Comparison of ENCODE assay signal across 1 cellular context in the genomic region with DNA sequence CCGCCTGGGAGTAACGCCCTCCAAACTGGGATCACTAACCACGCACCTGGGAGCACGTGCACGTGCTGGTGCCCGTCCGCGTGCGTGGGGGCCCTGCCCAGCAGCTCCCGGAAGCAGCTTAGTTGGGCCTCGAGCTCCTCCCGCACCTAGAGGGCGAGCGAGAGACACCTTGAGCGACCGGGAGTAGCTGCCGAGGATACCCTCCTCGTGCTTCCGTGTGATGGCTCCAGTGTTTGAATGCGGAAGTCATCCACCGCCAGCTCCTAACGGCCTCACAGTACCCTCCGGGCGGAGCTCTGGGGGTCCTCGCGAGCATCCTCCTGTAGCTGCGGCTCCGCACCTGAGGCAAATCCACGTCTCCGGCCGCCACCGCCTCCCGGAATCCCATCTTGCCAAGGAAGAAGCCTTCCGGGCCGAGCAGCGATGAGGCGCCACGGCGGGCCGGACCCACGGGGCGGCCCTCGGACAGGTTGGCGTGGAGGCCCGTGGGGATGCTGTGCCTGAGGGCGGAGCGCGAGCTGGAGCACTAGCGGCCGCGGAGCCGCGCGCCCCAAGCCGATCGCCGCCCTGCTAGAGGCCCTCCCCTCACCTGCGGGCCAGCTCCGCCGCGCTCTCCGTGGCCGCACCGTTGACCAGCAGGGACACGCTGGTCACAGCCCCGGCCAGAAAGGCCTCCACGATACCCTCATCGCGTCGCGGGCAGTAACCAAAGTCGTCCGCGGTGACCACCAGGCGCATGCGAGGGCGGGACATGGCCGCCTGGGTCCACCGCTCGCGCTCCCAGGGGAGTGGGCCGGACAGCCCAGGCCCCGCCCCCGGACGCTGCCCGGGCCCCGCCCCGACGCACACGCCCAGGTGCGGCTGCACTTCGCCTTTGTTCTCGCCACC.
TF ChIP-seq lines count a peak whose summit lies in the region.

Gene YDJC (minus strand): TSS at position 761 of the 888 bp plus-strand sequence. CDS start 8 bp downstream, at position 753.

TF ChIP-seq in HepG2, 621 proteins besides CTCF, POLR2A, EP300 and RAD21 (continued from another document and continues in another):
- TF ChIP-seq ZNF160 (CRISPR knock-in tag; IDR thresholded peaks at IDR 0.05) = peak; percentile 76
- TF ChIP-seq ZNF598 (CRISPR knock-in tag; IDR thresholded peaks at IDR 0.05; ENCODE audit: borderline replicate concordance) = peak; percentile 48; the same call in 1 of the 2 replicates
- no peak for TF ChIP-seq NFIC (IDR thresholded peaks at IDR 0.05; ENCODE audit: low read length)
- no peak for TF ChIP-seq SSRP1 (CRISPR knock-in tag; IDR thresholded peaks at IDR 0.05)
- no peak for TF ChIP-seq ZFP36L1 (CRISPR knock-in tag; IDR thresholded peaks at IDR 0.05)
- TF ChIP-seq CCDC6 (CRISPR knock-in tag; IDR thresholded peaks at IDR 0.05) = peak; percentile 40; the same call in 1 of the 2 replicates
- no peak for TF ChIP-seq MLLT10 (CRISPR knock-in tag; IDR thresholded peaks at IDR 0.05)
- TF ChIP-seq ZNF558 (CRISPR knock-in tag; IDR thresholded peaks at IDR 0.05; ENCODE audit: borderline replicate concordance) = peak; percentile 89; the same call in 1 of the 2 replicates
- peak; percentile 95 for TF ChIP-seq NFKB2 (CRISPR knock-in tag; IDR thresholded peaks at IDR 0.05; ENCODE audit: borderline replicate concordance)
- TF ChIP-seq ZBTB25 (CRISPR knock-in tag; IDR thresholded peaks at IDR 0.05) = peak; percentile 77
- TF ChIP-seq NR3C1 (CRISPR knock-in tag; IDR thresholded peaks at IDR 0.05) = no peak
- peak; percentile 86; the same call in 1 of the 2 replicates for TF ChIP-seq ZSCAN29 (CRISPR knock-in tag; conservative IDR thresholded peaks at IDR 0.05)
- TF ChIP-seq TFE3 (CRISPR knock-in tag; IDR thresholded peaks at IDR 0.05) = peak; percentile 87
- peak; percentile 71 for TF ChIP-seq NR2C2 (CRISPR knock-in tag; IDR thresholded peaks at IDR 0.05; ENCODE audit: borderline replicate concordance)
- TF ChIP-seq, protein P1, sequence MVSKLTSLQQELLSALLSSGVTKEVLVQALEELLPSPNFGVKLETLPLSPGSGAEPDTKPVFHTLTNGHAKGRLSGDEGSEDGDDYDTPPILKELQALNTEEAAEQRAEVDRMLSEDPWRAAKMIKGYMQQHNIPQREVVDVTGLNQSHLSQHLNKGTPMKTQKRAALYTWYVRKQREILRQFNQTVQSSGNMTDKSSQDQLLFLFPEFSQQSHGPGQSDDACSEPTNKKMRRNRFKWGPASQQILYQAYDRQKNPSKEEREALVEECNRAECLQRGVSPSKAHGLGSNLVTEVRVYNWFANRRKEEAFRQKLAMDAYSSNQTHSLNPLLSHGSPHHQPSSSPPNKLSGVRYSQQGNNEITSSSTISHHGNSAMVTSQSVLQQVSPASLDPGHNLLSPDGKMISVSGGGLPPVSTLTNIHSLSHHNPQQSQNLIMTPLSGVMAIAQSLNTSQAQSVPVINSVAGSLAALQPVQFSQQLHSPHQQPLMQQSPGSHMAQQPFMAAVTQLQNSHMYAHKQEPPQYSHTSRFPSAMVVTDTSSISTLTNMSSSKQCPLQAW (CRISPR knock-in tag; IDR thresholded peaks at IDR 0.05) = peak; percentile 67; the same call in 1 of the 2 replicates
- peak; percentile 60; the same call in 1 of the 2 replicates for TF ChIP-seq KDM3A (CRISPR knock-in tag; IDR thresholded peaks at IDR 0.05; ENCODE audit: low read depth)
- TF ChIP-seq, protein P2, sequence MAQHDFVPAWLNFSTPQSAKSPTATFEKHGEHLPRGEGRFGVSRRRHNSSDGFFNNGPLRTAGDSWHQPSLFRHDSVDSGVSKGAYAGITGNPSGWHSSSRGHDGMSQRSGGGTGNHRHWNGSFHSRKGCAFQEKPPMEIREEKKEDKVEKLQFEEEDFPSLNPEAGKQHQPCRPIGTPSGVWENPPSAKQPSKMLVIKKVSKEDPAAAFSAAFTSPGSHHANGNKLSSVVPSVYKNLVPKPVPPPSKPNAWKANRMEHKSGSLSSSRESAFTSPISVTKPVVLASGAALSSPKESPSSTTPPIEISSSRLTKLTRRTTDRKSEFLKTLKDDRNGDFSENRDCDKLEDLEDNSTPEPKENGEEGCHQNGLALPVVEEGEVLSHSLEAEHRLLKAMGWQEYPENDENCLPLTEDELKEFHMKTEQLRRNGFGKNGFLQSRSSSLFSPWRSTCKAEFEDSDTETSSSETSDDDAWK (CRISPR knock-in tag; IDR thresholded peaks at IDR 0.05) = no peak
- TF ChIP-seq, protein P3, sequence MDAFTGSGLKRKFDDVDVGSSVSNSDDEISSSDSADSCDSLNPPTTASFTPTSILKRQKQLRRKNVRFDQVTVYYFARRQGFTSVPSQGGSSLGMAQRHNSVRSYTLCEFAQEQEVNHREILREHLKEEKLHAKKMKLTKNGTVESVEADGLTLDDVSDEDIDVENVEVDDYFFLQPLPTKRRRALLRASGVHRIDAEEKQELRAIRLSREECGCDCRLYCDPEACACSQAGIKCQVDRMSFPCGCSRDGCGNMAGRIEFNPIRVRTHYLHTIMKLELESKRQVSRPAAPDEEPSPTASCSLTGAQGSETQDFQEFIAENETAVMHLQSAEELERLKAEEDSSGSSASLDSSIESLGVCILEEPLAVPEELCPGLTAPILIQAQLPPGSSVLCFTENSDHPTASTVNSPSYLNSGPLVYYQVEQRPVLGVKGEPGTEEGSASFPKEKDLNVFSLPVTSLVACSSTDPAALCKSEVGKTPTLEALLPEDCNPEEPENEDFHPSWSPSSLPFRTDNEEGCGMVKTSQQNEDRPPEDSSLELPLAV (CRISPR knock-in tag; conservative IDR thresholded peaks at IDR 0.05; ENCODE audit: low read depth) = no peak; the same call in 1 of the 2 replicates
- TF ChIP-seq ZNF773 (CRISPR knock-in tag; IDR thresholded peaks at IDR 0.05; ENCODE audit: borderline replicate concordance) = peak; percentile 94; the same call in 1 of the 2 replicates
- peak; percentile 90; the same call in 1 of the 2 replicates for TF ChIP-seq ETV6 (CRISPR knock-in tag; conservative IDR thresholded peaks at IDR 0.05)
- peak; percentile 91 for TF ChIP-seq ZFP82 (CRISPR knock-in tag; IDR thresholded peaks at IDR 0.05; ENCODE audit: borderline replicate concordance)
- no peak for TF ChIP-seq ZNF282 (IDR thresholded peaks at IDR 0.05; ENCODE audit: partially characterized antibody)
- no peak for TF ChIP-seq ZNF207 (IDR thresholded peaks at IDR 0.05; ENCODE audit: borderline replicate concordance)
- TF ChIP-seq ZFX (CRISPR knock-in tag; IDR thresholded peaks at IDR 0.05; ENCODE audit: low read depth) = peak; percentile 89
- peak; percentile 83 for TF ChIP-seq POLR2G (IDR thresholded peaks at IDR 0.05; ENCODE audit: low read depth, low read length)
- TF ChIP-seq, protein P4, sequence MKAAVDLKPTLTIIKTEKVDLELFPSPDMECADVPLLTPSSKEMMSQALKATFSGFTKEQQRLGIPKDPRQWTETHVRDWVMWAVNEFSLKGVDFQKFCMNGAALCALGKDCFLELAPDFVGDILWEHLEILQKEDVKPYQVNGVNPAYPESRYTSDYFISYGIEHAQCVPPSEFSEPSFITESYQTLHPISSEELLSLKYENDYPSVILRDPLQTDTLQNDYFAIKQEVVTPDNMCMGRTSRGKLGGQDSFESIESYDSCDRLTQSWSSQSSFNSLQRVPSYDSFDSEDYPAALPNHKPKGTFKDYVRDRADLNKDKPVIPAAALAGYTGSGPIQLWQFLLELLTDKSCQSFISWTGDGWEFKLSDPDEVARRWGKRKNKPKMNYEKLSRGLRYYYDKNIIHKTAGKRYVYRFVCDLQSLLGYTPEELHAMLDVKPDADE (CRISPR knock-in tag; IDR thresholded peaks at IDR 0.05) = peak; percentile 78; the same call in 1 of the 2 replicates
- peak; percentile 92 for TF ChIP-seq GATAD1 (CRISPR knock-in tag; IDR thresholded peaks at IDR 0.05)
- TF ChIP-seq FOSL2 (CRISPR knock-in tag; IDR thresholded peaks at IDR 0.05) = peak; percentile 57
- TF ChIP-seq HMG20A (CRISPR knock-in tag; IDR thresholded peaks at IDR 0.05; ENCODE audit: borderline replicate concordance) = no peak; the same call in 1 of the 2 replicates
- no peak for TF ChIP-seq RFX3 (CRISPR knock-in tag; IDR thresholded peaks at IDR 0.05)
- TF ChIP-seq, protein P5, sequence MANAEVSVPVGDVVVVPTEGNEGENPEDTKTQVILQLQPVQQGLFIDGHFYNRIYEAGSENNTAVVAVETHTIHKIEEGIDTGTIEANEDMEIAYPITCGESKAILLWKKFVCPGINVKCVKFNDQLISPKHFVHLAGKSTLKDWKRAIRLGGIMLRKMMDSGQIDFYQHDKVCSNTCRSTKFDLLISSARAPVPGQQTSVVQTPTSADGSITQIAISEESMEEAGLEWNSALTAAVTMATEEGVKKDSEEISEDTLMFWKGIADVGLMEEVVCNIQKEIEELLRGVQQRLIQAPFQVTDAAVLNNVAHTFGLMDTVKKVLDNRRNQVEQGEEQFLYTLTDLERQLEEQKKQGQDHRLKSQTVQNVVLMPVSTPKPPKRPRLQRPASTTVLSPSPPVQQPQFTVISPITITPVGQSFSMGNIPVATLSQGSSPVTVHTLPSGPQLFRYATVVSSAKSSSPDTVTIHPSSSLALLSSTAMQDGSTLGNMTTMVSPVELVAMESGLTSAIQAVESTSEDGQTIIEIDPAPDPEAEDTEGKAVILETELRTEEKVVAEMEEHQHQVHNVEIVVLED (CRISPR knock-in tag; IDR thresholded peaks at IDR 0.05; ENCODE audit: borderline replicate concordance) = peak; percentile 85
- peak; percentile 50; the same call in 1 of the 2 replicates for TF ChIP-seq SP2 (CRISPR knock-in tag; IDR thresholded peaks at IDR 0.05)
- TF ChIP-seq FOXA1 (IDR thresholded peaks at IDR 0.05) = no peak
- no peak for TF ChIP-seq FOXA1 (CRISPR knock-in tag; IDR thresholded peaks at IDR 0.05)
- TF ChIP-seq ZNF776 (CRISPR knock-in tag; IDR thresholded peaks at IDR 0.05) = peak; percentile 92; the same call in 1 of the 2 replicates
- TF ChIP-seq SAP130 (CRISPR knock-in tag; IDR thresholded peaks at IDR 0.05; ENCODE audit: low read depth) = peak; percentile 93
- TF ChIP-seq GLI4 (CRISPR knock-in tag; IDR thresholded peaks at IDR 0.05; ENCODE audit: borderline replicate concordance) = peak; percentile 59
- TF ChIP-seq ZC3H4 (CRISPR knock-in tag; IDR thresholded peaks at IDR 0.05; ENCODE audit: borderline replicate concordance) = peak; percentile 86; the same call in 1 of the 2 replicates
- peak; percentile 81; the same call in 1 of the 2 replicates for TF ChIP-seq SMAD3 (CRISPR knock-in tag; IDR thresholded peaks at IDR 0.05)
- no peak for TF ChIP-seq CHD4 (IDR thresholded peaks at IDR 0.05; ENCODE audit: borderline replicate concordance, low read length)
- peak; percentile 90 for TF ChIP-seq ZNF589 (CRISPR knock-in tag; conservative IDR thresholded peaks at IDR 0.05)
- TF ChIP-seq ATF7 (IDR thresholded peaks at IDR 0.05) = no peak
- no peak for TF ChIP-seq ATF7 (CRISPR knock-in tag; IDR thresholded peaks at IDR 0.05)
- 0 out of 2 replicates have a peak, but pooled peaks have one; percentile 92 for TF ChIP-seq PAX8 (CRISPR knock-in tag; IDR thresholded peaks at IDR 0.05; ENCODE audit: borderline replicate concordance)
- TF ChIP-seq TARDBP (CRISPR knock-in tag; IDR thresholded peaks at IDR 0.05) = peak; percentile 45; the same call in 1 of the 2 replicates
- TF ChIP-seq NFE2L1 (CRISPR knock-in tag; IDR thresholded peaks at IDR 0.05; ENCODE audit: borderline replicate concordance) = peak; percentile 51; the same call in 1 of the 2 replicates
- peak; percentile 27; the same call in 1 of the 2 replicates for TF ChIP-seq TOPORS (CRISPR knock-in tag; IDR thresholded peaks at IDR 0.05)
- no peak for TF ChIP-seq RAD51 (IDR thresholded peaks at IDR 0.05; ENCODE audit: borderline replicate concordance)
- peak; percentile 81 for TF ChIP-seq MED1 (CRISPR knock-in tag; IDR thresholded peaks at IDR 0.05)
